In genomic region chr1:7962011-7962335, GRCh38 we compare ENCODE assay signal across 1 cellular context.
TF ChIP-seq lines count a peak whose summit lies in the region.

No MANE protein-coding gene starts in this region.

TF ChIP-seq in K562, 482 proteins besides CTCF, POLR2A, EP300 and RAD21 (continued from another document):
- TF ChIP-seq, protein P1, sequence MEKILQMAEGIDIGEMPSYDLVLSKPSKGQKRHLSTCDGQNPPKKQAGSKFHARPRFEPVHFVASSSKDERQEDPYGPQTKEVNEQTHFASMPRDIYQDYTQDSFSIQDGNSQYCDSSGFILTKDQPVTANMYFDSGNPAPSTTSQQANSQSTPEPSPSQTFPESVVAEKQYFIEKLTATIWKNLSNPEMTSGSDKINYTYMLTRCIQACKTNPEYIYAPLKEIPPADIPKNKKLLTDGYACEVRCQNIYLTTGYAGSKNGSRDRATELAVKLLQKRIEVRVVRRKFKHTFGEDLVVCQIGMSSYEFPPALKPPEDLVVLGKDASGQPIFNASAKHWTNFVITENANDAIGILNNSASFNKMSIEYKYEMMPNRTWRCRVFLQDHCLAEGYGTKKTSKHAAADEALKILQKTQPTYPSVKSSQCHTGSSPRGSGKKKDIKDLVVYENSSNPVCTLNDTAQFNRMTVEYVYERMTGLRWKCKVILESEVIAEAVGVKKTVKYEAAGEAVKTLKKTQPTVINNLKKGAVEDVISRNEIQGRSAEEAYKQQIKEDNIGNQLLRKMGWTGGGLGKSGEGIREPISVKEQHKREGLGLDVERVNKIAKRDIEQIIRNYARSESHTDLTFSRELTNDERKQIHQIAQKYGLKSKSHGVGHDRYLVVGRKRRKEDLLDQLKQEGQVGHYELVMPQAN (IDR thresholded peaks at IDR 0.05; ENCODE audit: borderline replicate concordance): peak; percentile 64; the same call in 1 of the 2 replicates
- TF ChIP-seq HDAC8 (tag; IDR thresholded peaks at IDR 0.05) (peak; percentile 38; the same call in 1 of the 2 replicates), ETV1 (tag; conservative IDR thresholded peaks at IDR 0.05; ENCODE audit: low read depth) (peak; percentile 53), FOXJ3 (CRISPR knock-in tag; IDR thresholded peaks at IDR 0.05) (no peak), ZNF318 (IDR thresholded peaks at IDR 0.05; ENCODE audit: borderline replicate concordance in 1 of 2, low read depth in 1 of 2) (no peak), ZNF407 (IDR thresholded peaks at IDR 0.05; ENCODE audit: low read depth) (peak; percentile 56; the same call in 1 of the 2 replicates), SMARCC2 (IDR thresholded peaks at IDR 0.05; ENCODE audit: low read depth) (peak; percentile 41; the same call in 1 of the 2 replicates), RBM15 (IDR thresholded peaks at IDR 0.05; ENCODE audit: insufficient read depth, low read length) (no peak), KLF6 (CRISPR knock-in tag; IDR thresholded peaks at IDR 0.05; ENCODE audit: borderline replicate concordance) (no peak)
- TF ChIP-seq, protein P2, sequence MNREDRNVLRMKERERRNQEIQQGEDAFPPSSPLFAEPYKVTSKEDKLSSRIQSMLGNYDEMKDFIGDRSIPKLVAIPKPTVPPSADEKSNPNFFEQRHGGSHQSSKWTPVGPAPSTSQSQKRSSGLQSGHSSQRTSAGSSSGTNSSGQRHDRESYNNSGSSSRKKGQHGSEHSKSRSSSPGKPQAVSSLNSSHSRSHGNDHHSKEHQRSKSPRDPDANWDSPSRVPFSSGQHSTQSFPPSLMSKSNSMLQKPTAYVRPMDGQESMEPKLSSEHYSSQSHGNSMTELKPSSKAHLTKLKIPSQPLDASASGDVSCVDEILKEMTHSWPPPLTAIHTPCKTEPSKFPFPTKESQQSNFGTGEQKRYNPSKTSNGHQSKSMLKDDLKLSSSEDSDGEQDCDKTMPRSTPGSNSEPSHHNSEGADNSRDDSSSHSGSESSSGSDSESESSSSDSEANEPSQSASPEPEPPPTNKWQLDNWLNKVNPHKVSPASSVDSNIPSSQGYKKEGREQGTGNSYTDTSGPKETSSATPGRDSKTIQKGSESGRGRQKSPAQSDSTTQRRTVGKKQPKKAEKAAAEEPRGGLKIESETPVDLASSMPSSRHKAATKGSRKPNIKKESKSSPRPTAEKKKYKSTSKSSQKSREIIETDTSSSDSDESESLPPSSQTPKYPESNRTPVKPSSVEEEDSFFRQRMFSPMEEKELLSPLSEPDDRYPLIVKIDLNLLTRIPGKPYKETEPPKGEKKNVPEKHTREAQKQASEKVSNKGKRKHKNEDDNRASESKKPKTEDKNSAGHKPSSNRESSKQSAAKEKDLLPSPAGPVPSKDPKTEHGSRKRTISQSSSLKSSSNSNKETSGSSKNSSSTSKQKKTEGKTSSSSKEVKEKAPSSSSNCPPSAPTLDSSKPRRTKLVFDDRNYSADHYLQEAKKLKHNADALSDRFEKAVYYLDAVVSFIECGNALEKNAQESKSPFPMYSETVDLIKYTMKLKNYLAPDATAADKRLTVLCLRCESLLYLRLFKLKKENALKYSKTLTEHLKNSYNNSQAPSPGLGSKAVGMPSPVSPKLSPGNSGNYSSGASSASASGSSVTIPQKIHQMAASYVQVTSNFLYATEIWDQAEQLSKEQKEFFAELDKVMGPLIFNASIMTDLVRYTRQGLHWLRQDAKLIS (CRISPR knock-in tag; IDR thresholded peaks at IDR 0.05): 0 out of 2 replicates have a peak, but pooled peaks have one; percentile 15
TF ChIP-seq in K562: peak in this region for 9.
